ENCODE assay signal across 18 cellular contexts in the genomic region with DNA sequence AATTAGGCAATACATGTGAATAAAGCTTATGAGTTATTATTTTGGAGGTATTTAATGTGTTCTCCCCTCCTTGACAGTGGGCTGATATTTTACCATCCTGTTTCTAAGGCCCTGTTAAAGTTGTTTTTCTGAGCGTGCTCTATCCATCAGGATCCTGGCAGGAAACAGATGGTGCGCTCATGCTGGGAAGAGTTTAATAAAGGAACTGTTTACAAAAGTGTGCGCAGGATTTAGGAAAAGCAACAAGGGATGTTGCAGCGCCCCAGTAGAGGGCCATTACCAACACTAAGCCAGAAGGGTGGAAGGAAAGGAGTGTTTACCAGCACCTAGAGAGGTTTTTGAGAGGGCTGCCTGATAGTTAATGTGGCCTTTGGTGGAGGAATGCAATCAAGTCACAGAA.
A peak's percentile ranks its signal among the peaks of the same experiment; 100 is the strongest.
DNase-seq lines count a peak whose midpoint lies in the region; ATAC-seq and TF ChIP-seq lines count a peak whose summit lies in the region.
"Had no signal": no experiment of that assay in that cellular context is flagged by ENCODE, and none has a peak within 500 bp of the region (broad histone marks: within the 10 kb centered on the region; RNA-seq: fewer than 3 reads in every experiment).

No MANE protein-coding gene starts in this region.

- TF ChIP-seq CTCF in left lung (IDR thresholded peaks at IDR 0.05) (no peak), esophagus squamous epithelium (IDR thresholded peaks at IDR 0.05) (no peak), transverse colon (IDR thresholded peaks at IDR 0.05) (no peak)

- TF ChIP-seq POLR2A in esophagus squamous epithelium (IDR thresholded peaks at IDR 0.05), result no peak
- TF ChIP-seq POLR2A in transverse colon (IDR thresholded peaks at IDR 0.05), result no peak

- no peak overlapping the region for H3K4me3 ChIP-seq in left lung
- no peak overlapping the region for H3K4me3 ChIP-seq in esophagus squamous epithelium
- H3K4me3 ChIP-seq in transverse colon, result no peak overlapping the region
- H3K4me3 ChIP-seq: gastroesophageal sphincter, uterus had no signal

- DNase-seq in COR-L47 (lab: John Stamatoyannopoulos, UW), result peak; percentile 41
- DNase-seq in NCI-H146 (lab: John Stamatoyannopoulos, UW), result peak; percentile 80
- DNase-seq in NCI-H748 (lab: John Stamatoyannopoulos, UW; ENCODE audit: unreplicated experiment), result peak; percentile 91
- DNase-seq in left lung, result no peak
- no peak for DNase-seq in esophagus squamous epithelium (lab: John Stamatoyannopoulos, UW)
- no peak for DNase-seq in transverse colon
- DNase-seq: activated B cell treated with CpG ODN at 0.5 μM for 24 hours; amygdala; CD8-positive, alpha-beta memory T cell; GF-D8; GOT3; Karpas-422; NCI-H1105 treated with DMSO at 0.1 percent for 48 hours; SHP77; uterus had no signal

- in situ Hi-C loops in transverse colon (cut with MboI; ENCODE audit: low pct_ligation_motif_present in 1 of 4, low pct_unique_long_range_greater_than_20kb in 1 of 4, low sequenced_read_pairs in 3 of 4), result no loop called here

- H3K9me3 ChIP-seq in left lung (no peaks in the 10 kb centered on the region), esophagus squamous epithelium (no peaks in the 10 kb centered on the region), transverse colon (no peaks in the 10 kb centered on the region)
- H3K9me3 ChIP-seq: gastroesophageal sphincter, uterus had no signal

- H3K27me3 ChIP-seq in left lung, result no peaks in the 10 kb centered on the region
- H3K27me3 ChIP-seq in esophagus squamous epithelium, result no peaks in the 10 kb centered on the region
- H3K27me3 ChIP-seq in transverse colon, result no peaks in the 10 kb centered on the region
- H3K27me3 ChIP-seq: gastroesophageal sphincter, uterus had no signal

- H3K36me3 ChIP-seq in left lung, result no peaks in the 10 kb centered on the region
- no peaks in the 10 kb centered on the region for H3K36me3 ChIP-seq in esophagus squamous epithelium
- no peaks in the 10 kb centered on the region for H3K36me3 ChIP-seq in transverse colon
- H3K36me3 ChIP-seq: gastroesophageal sphincter, uterus had no signal

- peak; percentile 25 for ATAC-seq in left lung
- ATAC-seq in GM19351 (IDR thresholded peaks at IDR 0.05; ENCODE audit: unreplicated experiment), result no peak
- ATAC-seq in HG03175 (IDR thresholded peaks at IDR 0.05; ENCODE audit: unreplicated experiment), result no peak
- ATAC-seq: gastroesophageal sphincter had no signal

- intact Hi-C loops in left lung (cut with DNase I) (no loop called here), esophagus squamous epithelium (cut with DNase I) (no loop called here), transverse colon (cut with DNase I; ENCODE audit: low total_unique reads) (no loop called here)

- H3K4me1 ChIP-seq in left lung, result peaks cover 0 to 9% of the 10 kb centered on the region in 2 donors
- H3K4me1 ChIP-seq in esophagus squamous epithelium, result peaks cover 0 to 9% (median 0%) of the 10 kb centered on the region in 3 donors
- peaks cover 0 to 15% (median 0%) of the 10 kb centered on the region in 4 donors for H3K4me1 ChIP-seq in transverse colon
- H3K4me1 ChIP-seq: uterus had no signal

- 68 to 86% methylated on average over 4 of the region's 4 CpGs for WGBS in esophagus squamous epithelium, 2 donors
- 57 to 76% methylated on average over 4 of the region's 4 CpGs for WGBS in transverse colon (ENCODE audit: low coverage in 1 of 2), 2 donors

- no peak for TF ChIP-seq EP300 in transverse colon (IDR thresholded peaks at IDR 0.05; ENCODE audit: low read depth)

- H3K27ac ChIP-seq in left lung (peak overlapping the region in 1 of 2 donors; percentile 35), esophagus squamous epithelium (no peak overlapping the region), transverse colon (no peak overlapping the region)
- H3K27ac ChIP-seq: gastroesophageal sphincter, uterus had no signal

Comparison
In these comparisons a context has a peak if more than half of its experiments do, and no peak if none do; other contexts are left out.
1. DNase-seq: peak in COR-L47 (single experiment), NCI-H146 (single experiment) and NCI-H748 (single experiment); none in left lung (0 of 2), esophagus squamous epithelium (single experiment) and transverse colon (single experiment).